Comparison of ENCODE assay signal across 18 cellular contexts in genomic region chr7:139033346-139034114, GRCh38. TPM values are rescaled to one million over a fixed set of nuclear protein-coding genes. Genes with fewer than 3 reads are reported as not detected.
DNase-seq lines count a peak whose midpoint lies in the region; TF ChIP-seq lines count a peak whose summit lies in the region.
"Had no signal": no experiment of that assay in that cellular context is flagged by ENCODE, and none has a peak within 500 bp of the region (broad histone marks: within the 10 kb centered on the region; RNA-seq: fewer than 3 reads in every experiment).

No MANE protein-coding gene starts in this region.

- H3F3A ChIP-seq in Loucy (ENCODE audit: low read depth): no peaks in the 10 kb centered on the region

- H3K4me2 ChIP-seq in Loucy (ENCODE audit: low read depth, low read length, poor library complexity, severe bottlenecking) (peak overlapping the region; percentile 89), mammary epithelial cell (ENCODE audit: insufficient read depth, low read depth, low read length) (peak overlapping the region; percentile 96)

- H3K9ac ChIP-seq in Loucy (ENCODE audit: low read depth, low read length, poor library complexity, severe bottlenecking) (peak overlapping the region; percentile 84), mammary epithelial cell (ENCODE audit: insufficient read depth, low read length) (no peak overlapping the region)

- H3K27ac ChIP-seq in mammary epithelial cell (ENCODE audit: insufficient read depth, low read depth, low read length): no peak overlapping the region
- H3K27ac ChIP-seq: Peyer's patch had no signal

- dilution Hi-C loops in mammary epithelial cell (cut with HindIII; ENCODE audit: low sequenced_read_pairs): loop anchor here (5.0 kb wide), 1 partner anchor 34 kb away; no protein-coding TSS in a partner anchor

- TF ChIP-seq CTCF in Loucy (conservative IDR thresholded peaks at IDR 0.05; ENCODE audit: low read length) (no peak), mammary epithelial cell (conservative IDR thresholded peaks at IDR 0.05 in 1 of 2, IDR thresholded peaks at IDR 0.05 in 1 of 2; ENCODE audit: extremely low read depth in 1 of 2, insufficient read depth in 1 of 2, low read depth in 1 of 2, low read length in 2 of 2) (no peak), GM13977 (IDR thresholded peaks at IDR 0.05; ENCODE audit: extremely low read depth, insufficient read depth, missing control alignments) (no peak)

- no peaks in the 10 kb centered on the region for H3K9me3 Mint-ChIP-seq in T-helper 1 cell treated with Interleukin-12 subunit alpha and Interleukin-12 subunit beta and Interleukin-4 antibody, amounts not matched to agents 30 μg/mL and 1 μg/mL, for 36 hours
- H3K9me3 Mint-ChIP-seq: activated B cell treated with CpG ODN at 0.5 μM for 24 hours; activated T-cell treated with anti-CD3 and anti-CD28 coated beads, Interleukin-2, amount 50 U/mL, for 72 hours had no signal

- intact Hi-C loops in mammary epithelial cell (cut with micrococcal nuclease): no loop called here

- H3K9me3 ChIP-seq in Loucy (ENCODE audit: insufficient read depth, low read depth, low read length) (no peaks in the 10 kb centered on the region), mammary epithelial cell (replicated peaks; ENCODE audit: insufficient read depth, low read length) (no peaks in the 10 kb centered on the region)
- H3K9me3 ChIP-seq: Peyer's patch had no signal

- WGBS in mammary epithelial cell (ENCODE audit: low coverage, missing lambda C conversion rate): 68% methylated on average over 6 of the region's 6 CpGs

- DNase-seq in T-helper 1 cell: no peak
- DNase-seq in mammary epithelial cell: peak; percentile 17
- peak; percentile 85 for DNase-seq in renal cortical epithelial cell (ENCODE audit: low read depth)
- no peak for DNase-seq in GM13977 (ENCODE audit: low spot score)
- no peak for DNase-seq in NCI-H2227 (lab: John Stamatoyannopoulos, UW; ENCODE audit: unreplicated experiment)
- DNase-seq in NOMO-1 treated with dmso at 0.1 percent for 144 hours (lab: John Stamatoyannopoulos, UW; ENCODE audit: unreplicated experiment): no peak
- DNase-seq: activated B cell treated with CpG ODN at 0.5 μM for 24 hours; activated T-cell treated with anti-CD3 and anti-CD28 coated beads, Interleukin-2, amount 50 U/mL, for 72 hours; amygdala; GF-D8; hypothalamus; Kasumi-1; NCI-H1694 treated with DMSO at 0.1 percent for 48 hours; NCI-H526; Peyer's patch; SW 1271 had no signal

- H3K36me3 ChIP-seq in Loucy (ENCODE audit: insufficient read depth, low read length) (peaks cover 7% of the 10 kb centered on the region; the same call in 1 of the 2 replicates), mammary epithelial cell (ENCODE audit: insufficient read depth, low read length) (peaks cover 21% of the 10 kb centered on the region)

- no peak overlapping the region for H2AFZ ChIP-seq in Loucy (ENCODE audit: low read length)
- H2AFZ ChIP-seq in mammary epithelial cell (ENCODE audit: low read depth, low read length): no peak overlapping the region

- H3K79me2 ChIP-seq in Loucy (ENCODE audit: insufficient read depth, low read length): peaks cover 52% of the 10 kb centered on the region
- peaks cover 52% of the 10 kb centered on the region for H3K79me2 ChIP-seq in mammary epithelial cell (ENCODE audit: insufficient read depth, low read length)

- H3K27me3 ChIP-seq in Loucy (ENCODE audit: insufficient read depth, low read length, poor library complexity, severe bottlenecking) (no peaks in the 10 kb centered on the region), mammary epithelial cell (ENCODE audit: insufficient read depth, low read length) (no peaks in the 10 kb centered on the region)
- H3K27me3 ChIP-seq: Peyer's patch had no signal

- TSS peak; percentile 18 for BruUV-seq in mammary epithelial cell (replicated peaks; lab: Mats Ljungman, UMichigan)

- H3K4me1 ChIP-seq in Loucy (ENCODE audit: insufficient read depth, low read length, poor library complexity, severe bottlenecking): peaks cover 27% of the 10 kb centered on the region
- peaks cover 18% of the 10 kb centered on the region for H3K4me1 ChIP-seq in mammary epithelial cell (ENCODE audit: insufficient read depth, low read length)

- H3K36me3 Mint-ChIP-seq in T-helper 1 cell treated with Interleukin-12 subunit alpha and Interleukin-12 subunit beta and Interleukin-4 antibody, amounts not matched to agents 30 μg/mL and 1 μg/mL, for 36 hours (ENCODE audit: low read depth): peaks cover 28% of the 10 kb centered on the region

- H3K4me3 ChIP-seq in Loucy (ENCODE audit: low read length, poor library complexity, severe bottlenecking) (peak overlapping the region; percentile 85), mammary epithelial cell (replicated peaks in 1 of 3; ENCODE audit: insufficient read depth in 1 of 3, low read depth in 2 of 3, low read length in 3 of 3) (no peak overlapping the region)

- in situ Hi-C loops in mammary epithelial cell (cut with MboI; ENCODE audit: low sequenced_read_pairs in 2 of 2) (no loop called here), GM13977 (cut with MboI; ENCODE audit: low pct_unique_long_range_greater_than_20kb, low sequenced_read_pairs, unreplicated experiment) (no loop called here)

- peaks cover 4% of the 10 kb centered on the region for H3K27me3 Mint-ChIP-seq in T-helper 1 cell treated with Interleukin-12 subunit alpha and Interleukin-12 subunit beta and Interleukin-4 antibody, amounts not matched to agents 30 μg/mL and 1 μg/mL, for 36 hours (ENCODE audit: low read depth)
- H3K27me3 Mint-ChIP-seq: activated B cell treated with CpG ODN at 0.5 μM for 24 hours had no signal

- H3K9me2 ChIP-seq in Loucy (replicated peaks; ENCODE audit: low read depth, low read length): no peaks in the 10 kb centered on the region

- peak overlapping the region; percentile 45 for H3K27ac Mint-ChIP-seq in T-helper 1 cell treated with Interleukin-12 subunit alpha and Interleukin-12 subunit beta and Interleukin-4 antibody, amounts not matched to agents 30 μg/mL and 1 μg/mL, for 36 hours
- H3K27ac Mint-ChIP-seq: activated B cell treated with CpG ODN at 0.5 μM for 24 hours; activated T-cell treated with anti-CD3 and anti-CD28 coated beads, Interleukin-2, amount 50 U/mL, for 72 hours had no signal

- no peak overlapping the region for H3K4me3 Mint-ChIP-seq in T-helper 1 cell treated with Interleukin-12 subunit alpha and Interleukin-12 subunit beta and Interleukin-4 antibody, amounts not matched to agents 30 μg/mL and 1 μg/mL, for 36 hours
- H3K4me3 Mint-ChIP-seq: activated B cell treated with CpG ODN at 0.5 μM for 24 hours had no signal

- H3K4me1 Mint-ChIP-seq in T-helper 1 cell treated with Interleukin-12 subunit alpha and Interleukin-12 subunit beta and Interleukin-4 antibody, amounts not matched to agents 30 μg/mL and 1 μg/mL, for 36 hours (ENCODE audit: low read depth): peaks cover 26% of the 10 kb centered on the region

- H4K20me1 ChIP-seq in Loucy (ENCODE audit: insufficient read depth, low read length, poor library complexity, severe bottlenecking): peaks cover 12% of the 10 kb centered on the region
- H4K20me1 ChIP-seq in mammary epithelial cell (ENCODE audit: insufficient read depth, low read length): no peaks in the 10 kb centered on the region

- CTCF ChIA-PET in mammary epithelial cell (lab: Charles Lee; ENCODE audit: low non-redundant PET): no interaction called here

RNA-seq across cellular contexts. Expression of gene ZC3HAV1L, which starts 2.3 kb away (rescaled TPM):
- total RNA-seq in mammary epithelial cell: 10 to 100 TPM in 1 of 2 donors, 1 to 10 TPM in 1; 9.9 to 14.8 TPM
- 9.5 TPM for polyA plus RNA-seq in mammary epithelial cell
- 15.9 TPM for polyA minus RNA-seq in mammary epithelial cell
- 13.5 and 34.9 TPM in 2 replicates for total RNA-seq in renal cortical epithelial cell

RNA-seq across cellular contexts. Expression of gene KIAA1549, which starts 52.3 kb away (rescaled TPM):
- total RNA-seq in mammary epithelial cell (1 to 10 TPM; 3.8 to 7.7 TPM), renal cortical epithelial cell (1.0 and 10.1 TPM in 2 replicates)
- polyA plus RNA-seq in mammary epithelial cell: 2.4 TPM
- polyA minus RNA-seq in mammary epithelial cell: 11.8 TPM

Comparison
In these comparisons a context has a peak if more than half of its experiments do, and no peak if none do; other contexts are left out.
1. DNase-seq: peak in mammary epithelial cell (single experiment) and renal cortical epithelial cell (single experiment); none in T-helper 1 cell (0 of 5), GM13977 (single experiment), NCI-H2227 (single experiment) and NOMO-1 treated with dmso at 0.1 percent for 144 hours (single experiment).